In genomic region chr10:102632394-102633062, GRCh38 we compare ENCODE assay signal across 10 cellular contexts. TPM values are rescaled to one million over a fixed set of nuclear protein-coding genes. Genes with fewer than 3 reads are reported as not detected.
A peak's percentile ranks its signal among the peaks of the same experiment; 100 is the strongest.
DNase-seq lines count a peak whose midpoint lies in the region; ATAC-seq and TF ChIP-seq lines count a peak whose summit lies in the region.
"Had no signal": no experiment of that assay in that cellular context is flagged by ENCODE, and none has a peak within 500 bp of the region (broad histone marks: within the 10 kb centered on the region; RNA-seq: fewer than 3 reads in every experiment).

No MANE protein-coding gene starts in this region.

- intact Hi-C loops in testis (cut with DNase I; ENCODE audit: low total_unique reads) = no loop called here

- ATAC-seq in HG03108 (IDR thresholded peaks at IDR 0.05; ENCODE audit: unreplicated experiment) = no peak
- ATAC-seq: left colon had no signal

- no peak for TF ChIP-seq CTCF in testis (IDR thresholded peaks at IDR 0.05)
- no peak for TF ChIP-seq CTCF in progenitor cell of endocrine pancreas (IDR thresholded peaks at IDR 0.05; ENCODE audit: unreplicated experiment)

- H3K4me1 ChIP-seq in testis = peaks cover 77% of the 10 kb centered on the region

- peak overlapping the region; percentile 21 for H3K4me3 Mint-ChIP-seq in T-helper 2 cell treated with Interferon-gamma antibody and Interleukin-4, amounts not matched to agents 5 μg/mL and 100 μg/mL, for 36 hours
- H3K4me3 Mint-ChIP-seq in progenitor cell of endocrine pancreas (ENCODE audit: low read depth) = no peak overlapping the region

- H3K4me1 Mint-ChIP-seq in T-helper 2 cell treated with Interferon-gamma antibody and Interleukin-4, amounts not matched to agents 5 μg/mL and 100 μg/mL, for 36 hours (ENCODE audit: low read depth) = peaks cover 40% of the 10 kb centered on the region
- H3K4me1 Mint-ChIP-seq in progenitor cell of endocrine pancreas (ENCODE audit: low read depth) = peaks cover 16% of the 10 kb centered on the region

- H3K4me3 ChIP-seq in testis = no peak overlapping the region

- no peaks in the 10 kb centered on the region for H3K27me3 ChIP-seq in testis

- H3K36me3 Mint-ChIP-seq in T-helper 2 cell treated with Interferon-gamma antibody and Interleukin-4, amounts not matched to agents 5 μg/mL and 100 μg/mL, for 36 hours (ENCODE audit: low read depth) = peaks cover 4% of the 10 kb centered on the region
- peaks cover 6% of the 10 kb centered on the region for H3K36me3 Mint-ChIP-seq in progenitor cell of endocrine pancreas (ENCODE audit: insufficient read depth)

- H3K9me3 ChIP-seq in testis = no peaks in the 10 kb centered on the region

- peak overlapping the region; percentile 62 for H3K27ac Mint-ChIP-seq in T-helper 2 cell treated with Interferon-gamma antibody and Interleukin-4, amounts not matched to agents 5 μg/mL and 100 μg/mL, for 36 hours
- no peak overlapping the region for H3K27ac Mint-ChIP-seq in progenitor cell of endocrine pancreas

- H3K36me3 ChIP-seq in testis (ENCODE audit: low read depth, missing control alignments) = no peaks in the 10 kb centered on the region

- H3K27ac ChIP-seq in testis = peak overlapping the region; percentile 39 to 68

- no peaks in the 10 kb centered on the region for H3K9me3 Mint-ChIP-seq in T-helper 2 cell treated with Interferon-gamma antibody and Interleukin-4, amounts not matched to agents 5 μg/mL and 100 μg/mL, for 36 hours
- H3K9me3 Mint-ChIP-seq in progenitor cell of endocrine pancreas (ENCODE audit: low read depth) = peaks cover 3% of the 10 kb centered on the region

- DNase-seq in T-helper 2 cell treated with Interferon-gamma antibody and Interleukin-4, amounts not matched to agents 5 μg/mL and 100 μg/mL, for 36 hours (ENCODE audit: low spot score) = no peak
- DNase-seq in T-helper 2 cell (no peak), amniotic epithelial cell (ENCODE audit: low read depth) (peak; percentile 62), left kidney (ENCODE audit: low read depth, low spot score) (peak; percentile 58), testis (peak; percentile 90), ureter (ENCODE audit: low spot score) (no peak), progenitor cell of endocrine pancreas (ENCODE audit: low spot score, unreplicated experiment) (no peak)
- DNase-seq: stimulated activated naive CD4-positive, alpha-beta T cell treated with Interleukin-2 at 50 U/mL for 16 hours had no signal

- 24 to 36% methylated on average over 3 of the region's 3 CpGs for WGBS in testis, 2 donors

- no peaks in the 10 kb centered on the region for H3K27me3 Mint-ChIP-seq in T-helper 2 cell treated with Interferon-gamma antibody and Interleukin-4, amounts not matched to agents 5 μg/mL and 100 μg/mL, for 36 hours (ENCODE audit: low read depth)
- no peaks in the 10 kb centered on the region for H3K27me3 Mint-ChIP-seq in progenitor cell of endocrine pancreas

- no peak for TF ChIP-seq POLR2A in testis (IDR thresholded peaks at IDR 0.05)

RNA-seq across cellular contexts. Expression of gene TRIM8, which starts 11.8 kb away (rescaled TPM):
- total RNA-seq in testis (100 to 1,000 TPM; 114 to 170 TPM), ureter (137 TPM), progenitor cell of endocrine pancreas (66.1 and 69.1 TPM in 2 replicates)
- 69.8 TPM for polyA plus RNA-seq in testis (ENCODE audit: insufficient read depth, low read depth, low replicate concordance)

Comparison
In these comparisons a context has a peak if more than half of its experiments do, and no peak if none do; other contexts are left out.
1. DNase-seq: peak in amniotic epithelial cell (single experiment), left kidney (single experiment) and testis (single experiment); none in T-helper 2 cell treated with Interferon-gamma antibody and Interleukin-4, amounts not matched to agents 5 μg/mL and 100 μg/mL, for 36 hours (single experiment), T-helper 2 cell (0 of 5), ureter (single experiment) and progenitor cell of endocrine pancreas (single experiment).